ENCODE assay signal across 1 cellular context in the genomic region with DNA sequence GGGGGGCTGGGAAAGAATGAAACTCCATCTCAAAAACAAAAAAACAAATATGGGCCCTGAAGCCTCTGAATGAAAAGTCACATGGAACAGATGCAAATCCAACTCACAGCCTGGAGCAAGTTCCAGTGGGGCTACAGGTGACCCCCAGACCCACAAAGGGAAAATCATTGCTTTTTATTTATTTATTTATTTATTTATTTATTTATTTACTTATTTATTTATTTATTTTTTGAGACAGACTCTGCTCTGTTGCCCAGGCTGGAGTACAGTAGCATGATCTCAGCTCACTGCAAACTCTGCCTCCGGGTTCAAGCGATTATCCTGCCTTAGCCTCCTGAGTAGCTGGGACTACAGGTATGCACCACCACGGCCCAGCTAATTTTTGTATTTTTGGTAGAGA.
TF ChIP-seq lines count a peak whose summit lies in the region.

No MANE protein-coding gene starts in this region.

TF ChIP-seq in HEK293, 187 proteins besides CTCF, POLR2A, EP300 and RAD21 (continued from another document):
- TF ChIP-seq, protein P1, sequence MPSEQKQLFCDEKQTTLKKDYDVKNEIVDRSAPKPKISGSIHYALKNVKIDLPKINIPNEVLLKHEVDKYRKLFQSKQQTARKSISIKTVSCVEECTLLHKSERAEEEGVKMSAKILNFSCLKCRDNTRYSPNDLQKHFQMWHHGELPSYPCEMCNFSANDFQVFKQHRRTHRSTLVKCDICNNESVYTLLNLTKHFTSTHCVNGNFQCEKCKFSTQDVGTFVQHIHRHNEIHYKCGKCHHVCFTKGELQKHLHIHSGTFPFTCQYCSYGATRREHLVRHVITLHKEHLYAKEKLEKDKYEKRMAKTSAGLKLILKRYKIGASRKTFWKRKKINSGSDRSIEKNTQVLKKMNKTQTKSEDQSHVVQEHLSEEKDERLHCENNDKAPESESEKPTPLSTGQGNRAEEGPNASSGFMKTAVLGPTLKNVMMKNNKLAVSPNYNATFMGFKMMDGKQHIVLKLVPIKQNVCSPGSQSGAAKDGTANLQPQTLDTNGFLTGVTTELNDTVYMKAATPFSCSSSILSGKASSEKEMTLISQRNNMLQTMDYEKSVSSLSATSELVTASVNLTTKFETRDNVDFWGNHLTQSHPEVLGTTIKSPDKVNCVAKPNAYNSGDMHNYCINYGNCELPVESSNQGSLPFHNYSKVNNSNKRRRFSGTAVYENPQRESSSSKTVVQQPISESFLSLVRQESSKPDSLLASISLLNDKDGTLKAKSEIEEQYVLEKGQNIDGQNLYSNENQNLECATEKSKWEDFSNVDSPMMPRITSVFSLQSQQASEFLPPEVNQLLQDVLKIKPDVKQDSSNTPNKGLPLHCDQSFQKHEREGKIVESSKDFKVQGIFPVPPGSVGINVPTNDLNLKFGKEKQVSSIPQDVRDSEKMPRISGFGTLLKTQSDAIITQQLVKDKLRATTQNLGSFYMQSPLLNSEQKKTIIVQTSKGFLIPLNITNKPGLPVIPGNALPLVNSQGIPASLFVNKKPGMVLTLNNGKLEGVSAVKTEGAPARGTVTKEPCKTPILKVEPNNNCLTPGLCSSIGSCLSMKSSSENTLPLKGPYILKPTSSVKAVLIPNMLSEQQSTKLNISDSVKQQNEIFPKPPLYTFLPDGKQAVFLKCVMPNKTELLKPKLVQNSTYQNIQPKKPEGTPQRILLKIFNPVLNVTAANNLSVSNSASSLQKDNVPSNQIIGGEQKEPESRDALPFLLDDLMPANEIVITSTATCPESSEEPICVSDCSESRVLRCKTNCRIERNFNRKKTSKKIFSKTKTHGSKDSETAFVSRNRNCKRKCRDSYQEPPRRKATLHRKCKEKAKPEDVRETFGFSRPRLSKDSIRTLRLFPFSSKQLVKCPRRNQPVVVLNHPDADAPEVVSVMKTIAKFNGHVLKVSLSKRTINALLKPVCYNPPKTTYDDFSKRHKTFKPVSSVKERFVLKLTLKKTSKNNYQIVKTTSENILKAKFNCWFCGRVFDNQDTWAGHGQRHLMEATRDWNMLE (tag by site-specific recombination; conservative IDR thresholded peaks at IDR 0.05; ENCODE audit: low read depth): peak; percentile 78
- TF ChIP-seq, protein P2, sequence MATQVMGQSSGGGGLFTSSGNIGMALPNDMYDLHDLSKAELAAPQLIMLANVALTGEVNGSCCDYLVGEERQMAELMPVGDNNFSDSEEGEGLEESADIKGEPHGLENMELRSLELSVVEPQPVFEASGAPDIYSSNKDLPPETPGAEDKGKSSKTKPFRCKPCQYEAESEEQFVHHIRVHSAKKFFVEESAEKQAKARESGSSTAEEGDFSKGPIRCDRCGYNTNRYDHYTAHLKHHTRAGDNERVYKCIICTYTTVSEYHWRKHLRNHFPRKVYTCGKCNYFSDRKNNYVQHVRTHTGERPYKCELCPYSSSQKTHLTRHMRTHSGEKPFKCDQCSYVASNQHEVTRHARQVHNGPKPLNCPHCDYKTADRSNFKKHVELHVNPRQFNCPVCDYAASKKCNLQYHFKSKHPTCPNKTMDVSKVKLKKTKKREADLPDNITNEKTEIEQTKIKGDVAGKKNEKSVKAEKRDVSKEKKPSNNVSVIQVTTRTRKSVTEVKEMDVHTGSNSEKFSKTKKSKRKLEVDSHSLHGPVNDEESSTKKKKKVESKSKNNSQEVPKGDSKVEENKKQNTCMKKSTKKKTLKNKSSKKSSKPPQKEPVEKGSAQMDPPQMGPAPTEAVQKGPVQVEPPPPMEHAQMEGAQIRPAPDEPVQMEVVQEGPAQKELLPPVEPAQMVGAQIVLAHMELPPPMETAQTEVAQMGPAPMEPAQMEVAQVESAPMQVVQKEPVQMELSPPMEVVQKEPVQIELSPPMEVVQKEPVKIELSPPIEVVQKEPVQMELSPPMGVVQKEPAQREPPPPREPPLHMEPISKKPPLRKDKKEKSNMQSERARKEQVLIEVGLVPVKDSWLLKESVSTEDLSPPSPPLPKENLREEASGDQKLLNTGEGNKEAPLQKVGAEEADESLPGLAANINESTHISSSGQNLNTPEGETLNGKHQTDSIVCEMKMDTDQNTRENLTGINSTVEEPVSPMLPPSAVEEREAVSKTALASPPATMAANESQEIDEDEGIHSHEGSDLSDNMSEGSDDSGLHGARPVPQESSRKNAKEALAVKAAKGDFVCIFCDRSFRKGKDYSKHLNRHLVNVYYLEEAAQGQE (tag by site-specific recombination; IDR thresholded peaks at IDR 0.05): 0 out of 2 replicates have a peak, but pooled peaks have one; percentile 15
- peak; percentile 49 for TF ChIP-seq ZNF623 (tag by site-specific recombination; IDR thresholded peaks at IDR 0.05)
- TF ChIP-seq, protein P3, sequence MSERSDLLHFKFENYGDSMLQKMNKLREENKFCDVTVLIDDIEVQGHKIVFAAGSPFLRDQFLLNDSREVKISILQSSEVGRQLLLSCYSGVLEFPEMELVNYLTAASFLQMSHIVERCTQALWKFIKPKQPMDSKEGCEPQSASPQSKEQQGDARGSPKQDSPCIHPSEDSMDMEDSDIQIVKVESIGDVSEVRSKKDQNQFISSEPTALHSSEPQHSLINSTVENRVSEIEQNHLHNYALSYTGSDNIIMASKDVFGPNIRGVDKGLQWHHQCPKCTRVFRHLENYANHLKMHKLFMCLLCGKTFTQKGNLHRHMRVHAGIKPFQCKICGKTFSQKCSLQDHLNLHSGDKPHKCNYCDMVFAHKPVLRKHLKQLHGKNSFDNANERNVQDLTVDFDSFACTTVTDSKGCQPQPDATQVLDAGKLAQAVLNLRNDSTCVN (tag by site-specific recombination; optimal IDR thresholded peaks at IDR 0.05): no peak
